ENCODE assay signal across 9 cellular contexts in genomic region chr2:30915485-30915884, GRCh38.
DNase-seq lines count a peak whose midpoint lies in the region; ATAC-seq and FAIRE-seq lines count a peak whose summit lies in the region.
"Had no signal": no experiment of that assay in that cellular context is flagged by ENCODE, and none has a peak within 500 bp of the region (broad histone marks: within the 10 kb centered on the region; RNA-seq: fewer than 3 reads in every experiment).

No MANE protein-coding gene starts in this region.

- H3K27ac Mint-ChIP-seq in stimulated activated naive CD8-positive, alpha-beta T cell treated with anti-CD3 and anti-CD28 coated beads, Interleukin-15, amount 100 ng/mL, for 72 hours, result no peak overlapping the region
- H3K27ac Mint-ChIP-seq: effector memory CD8-positive, alpha-beta T cell had no signal

- no peak overlapping the region for H3K4me3 Mint-ChIP-seq in stimulated activated naive CD8-positive, alpha-beta T cell treated with anti-CD3 and anti-CD28 coated beads, Interleukin-15, amount 100 ng/mL, for 72 hours
- H3K4me3 Mint-ChIP-seq: effector memory CD8-positive, alpha-beta T cell had no signal

- no peaks in the 10 kb centered on the region for H3K27me3 Mint-ChIP-seq in stimulated activated naive CD8-positive, alpha-beta T cell treated with anti-CD3 and anti-CD28 coated beads, Interleukin-15, amount 100 ng/mL, for 72 hours

- no peaks in the 10 kb centered on the region for H3K9me3 Mint-ChIP-seq in stimulated activated naive CD8-positive, alpha-beta T cell treated with anti-CD3 and anti-CD28 coated beads, Interleukin-15, amount 100 ng/mL, for 72 hours
- H3K9me3 Mint-ChIP-seq: effector memory CD8-positive, alpha-beta T cell had no signal

- no peaks in the 10 kb centered on the region for H3K4me1 Mint-ChIP-seq in stimulated activated naive CD8-positive, alpha-beta T cell treated with anti-CD3 and anti-CD28 coated beads, Interleukin-15, amount 100 ng/mL, for 72 hours

- FAIRE-seq in urothelium cell line (lab: Jason Lieb, UNC), result no peak

- in situ Hi-C loops in SK-MEL-5 (cut with HindIII; ENCODE audit: low pct_unique_long_range_greater_than_20kb, low sequenced_read_pairs), result no loop called here

- no peak for ATAC-seq in stimulated activated naive CD8-positive, alpha-beta T cell treated with anti-CD3 and anti-CD28 coated beads, Interleukin-15, Interleukin-2, amounts not matched to agents 100 U/mL and 50 U/mL, for 24 hours
- ATAC-seq in stimulated activated naive CD8-positive, alpha-beta T cell treated with anti-CD3 and anti-CD28 coated beads, Interleukin-15, amount 100 ng/mL, for 72 hours, result no peak
- ATAC-seq: effector memory CD8-positive, alpha-beta T cell had no signal

- DNase-seq in stimulated activated naive CD8-positive, alpha-beta T cell treated with anti-CD3 and anti-CD28 coated beads, Interleukin-15, Interleukin-2, amounts not matched to agents 100 U/mL and 50 U/mL, for 24 hours, result peak; percentile 13
- no peak for DNase-seq in stimulated activated naive CD8-positive, alpha-beta T cell treated with anti-CD3 and anti-CD28 coated beads, Interleukin-15, amount 100 ng/mL, for 72 hours
- DNase-seq in SK-MEL-5 (ENCODE audit: low read depth, low spot score) (peak; percentile 67), iPS-NIHi11 (ENCODE audit: low spot score) (peak; percentile 60), urothelium cell line (ENCODE audit: low spot score) (peak; percentile 32), NCI-H146 treated with DMSO at 0.1 percent for 48 hours (lab: John Stamatoyannopoulos, UW; ENCODE audit: unreplicated experiment) (no peak), midbrain (lab: John Stamatoyannopoulos, UW) (no peak)
- DNase-seq in activated CD4-positive, CD25-positive, alpha-beta regulatory T cell treated with anti-CD3 and anti-CD28 coated beads, Interleukin-2, amount 50 U/mL, for 72 hours, result no peak
- DNase-seq: effector memory CD8-positive, alpha-beta T cell had no signal

Comparison
In these comparisons a context has a peak if more than half of its experiments do, and no peak if none do; other contexts are left out.
1. DNase-seq: peak in stimulated activated naive CD8-positive, alpha-beta T cell treated with anti-CD3 and anti-CD28 coated beads, Interleukin-15, Interleukin-2, amounts not matched to agents 100 U/mL and 50 U/mL, for 24 hours (single experiment), SK-MEL-5 (single experiment), iPS-NIHi11 (single experiment) and urothelium cell line (single experiment); none in stimulated activated naive CD8-positive, alpha-beta T cell treated with anti-CD3 and anti-CD28 coated beads, Interleukin-15, amount 100 ng/mL, for 72 hours (0 of 2), NCI-H146 treated with DMSO at 0.1 percent for 48 hours (single experiment), activated CD4-positive, CD25-positive, alpha-beta regulatory T cell treated with anti-CD3 and anti-CD28 coated beads, Interleukin-2, amount 50 U/mL, for 72 hours (single experiment) and midbrain (single experiment).